In the genomic region with DNA sequence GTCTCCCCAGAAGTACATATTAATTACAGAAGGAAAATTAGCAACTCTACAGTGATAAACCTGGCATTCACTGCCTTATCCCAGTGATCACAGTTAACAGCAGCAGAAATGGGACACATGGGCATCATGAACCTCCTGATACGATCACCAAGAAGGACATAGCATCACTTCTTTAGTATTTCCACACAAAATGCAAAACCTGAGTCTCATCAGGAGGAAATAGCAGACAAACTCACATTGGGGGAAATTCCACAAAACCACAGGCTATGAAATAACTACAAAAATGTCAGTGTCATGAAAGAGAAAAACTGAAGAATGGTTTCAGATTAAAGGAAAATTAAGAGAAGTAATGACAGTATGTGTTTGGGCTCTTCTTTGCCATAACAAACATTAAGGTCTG, we compare ENCODE assay signal across 30 cellular contexts. TPM values are rescaled to one million over a fixed set of nuclear protein-coding genes. Genes with fewer than 3 reads are reported as not detected.
DNase-seq lines count a peak whose midpoint lies in the region; ATAC-seq lines count a peak whose summit lies in the region.
"Had no signal": no experiment of that assay in that cellular context is flagged by ENCODE, and none has a peak within 500 bp of the region (broad histone marks: within the 10 kb centered on the region; RNA-seq: fewer than 3 reads in every experiment).

No MANE protein-coding gene starts in this region.

- H3K36me3 ChIP-seq in Karpas-422 (ENCODE audit: insufficient read depth, low read length) = no peaks in the 10 kb centered on the region
- H3K36me3 ChIP-seq: left ventricle myocardium inferior, SJSA1, thoracic aorta had no signal

- H3K79me2 ChIP-seq in Karpas-422 (ENCODE audit: low read length) = no peaks in the 10 kb centered on the region

- H3K9me2 ChIP-seq in Karpas-422 (replicated peaks; ENCODE audit: insufficient read depth, low read length) = no peaks in the 10 kb centered on the region

- H4K20me1 ChIP-seq in Karpas-422 (ENCODE audit: insufficient read depth, low read depth, low read length) = no peaks in the 10 kb centered on the region

- H2AFZ ChIP-seq in Karpas-422 (ENCODE audit: low read length) = 0 out of 2 replicates have a peak overlapping the region, but pooled peaks have one; percentile 62

- H3K36me3 Mint-ChIP-seq in activated T-cell treated with anti-CD3 and anti-CD28 coated beads, Interleukin-2, amount 50 U/mL, for 72 hours (ENCODE audit: insufficient read depth in 2 of 2) = peaks cover 0 to 1% of the 10 kb centered on the region in 2 donors
- no peaks in the 10 kb centered on the region for H3K36me3 Mint-ChIP-seq in activated naive CD8-positive, alpha-beta T cell treated with anti-CD3 and anti-CD28 coated beads for 36 hours
- H3K36me3 Mint-ChIP-seq: CD8-positive, alpha-beta memory T cell; T-cell had no signal

- H3K4me1 ChIP-seq in Karpas-422 (ENCODE audit: low read length) = peaks cover 4% of the 10 kb centered on the region; the same call in 1 of the 2 replicates
- H3K4me1 ChIP-seq: left ventricle myocardium inferior had no signal

- no peak overlapping the region for H3K4me3 Mint-ChIP-seq in activated T-cell treated with anti-CD3 and anti-CD28 coated beads, Interleukin-2, amount 50 U/mL, for 72 hours
- no peak overlapping the region for H3K4me3 Mint-ChIP-seq in activated naive CD8-positive, alpha-beta T cell treated with anti-CD3 and anti-CD28 coated beads for 36 hours
- peak overlapping the region; percentile 18 to 54 for H3K4me3 Mint-ChIP-seq in stimulated activated naive CD8-positive, alpha-beta T cell treated with anti-CD3 and anti-CD28 coated beads, Interleukin-15, amount 100 ng/mL, for 72 hours
- H3K4me3 Mint-ChIP-seq: B cell; CD8-positive, alpha-beta memory T cell; endodermal cell; T-cell had no signal

- ATAC-seq in activated T-cell treated with anti-CD3 and anti-CD28 coated beads, Interleukin-2, amount 50 U/mL, for 72 hours (replicated peaks in 1 of 2) = no peak
- no peak for ATAC-seq in stimulated activated naive CD8-positive, alpha-beta T cell treated with anti-CD3 and anti-CD28 coated beads, Interleukin-15, amount 100 ng/mL, for 72 hours
- ATAC-seq in HG02763 (IDR thresholded peaks at IDR 0.05; ENCODE audit: unreplicated experiment) = no peak
- ATAC-seq: right cardiac atrium had no signal

- no peak for DNase-seq in activated T-cell treated with anti-CD3 and anti-CD28 coated beads, Interleukin-2, amount 50 U/mL, for 72 hours
- no peak for DNase-seq in activated T-cell treated with anti-CD3 and anti-CD28 coated beads, Interleukin-2, amount 50 U/mL, for 1 hour
- DNase-seq in Karpas-422 (no peak), activated T-cell treated with anti-CD3 and anti-CD28 coated beads for 4 hours (no peak)
- no peak for DNase-seq in activated naive CD8-positive, alpha-beta T cell treated with anti-CD3 and anti-CD28 coated beads for 36 hours
- no peak for DNase-seq in stimulated activated naive CD8-positive, alpha-beta T cell treated with anti-CD3 and anti-CD28 coated beads, Interleukin-15, amount 100 ng/mL, for 72 hours
- DNase-seq: activated CD4-positive, alpha-beta T cell treated with anti-CD3 and anti-CD28 coated beads, Interleukin-2, amount 50 U/mL, for 4 hours; activated CD4-positive, CD25-positive, alpha-beta regulatory T cell; activated CD8-positive, alpha-beta memory T cell treated with anti-CD3 and anti-CD28 coated beads, Interleukin-2, amount 50 U/mL, for 4 hours; activated effector memory CD4-positive, alpha-beta T cell treated with Interleukin-2 at 50 U/mL for 16 hours; CD8-positive, alpha-beta memory T cell; central memory CD4-positive, alpha-beta T cell; DMS 273 treated with DMSO at 0.1 percent for 48 hours; endodermal cell; glutamatergic neuron; HCEC 1CT; left ventricle myocardium inferior; mesenchymal stem cell; NCI-H1092 treated with DMSO at 0.1 percent for 48 hours; NCI-H1694 treated with DMSO at 0.1 percent for 48 hours; NCI-H82; right cardiac atrium; RPMI8226; stimulated activated CD4-positive, alpha-beta T cell treated with anti-CD3 and anti-CD28 coated beads, Interleukin-1b, Interleukin-23, amount 100 ng/mL, for 48 hours; stimulated activated naive CD4-positive, alpha-beta T cell treated with Interleukin-2 at 50 U/mL for 16 hours; T-cell had no signal

- no peaks in the 10 kb centered on the region for H3K27me3 Mint-ChIP-seq in activated T-cell treated with anti-CD3 and anti-CD28 coated beads, Interleukin-2, amount 50 U/mL, for 72 hours (ENCODE audit: low read depth)
- no peaks in the 10 kb centered on the region for H3K27me3 Mint-ChIP-seq in activated naive CD8-positive, alpha-beta T cell treated with anti-CD3 and anti-CD28 coated beads for 36 hours
- H3K27me3 Mint-ChIP-seq in stimulated activated naive CD8-positive, alpha-beta T cell treated with anti-CD3 and anti-CD28 coated beads, Interleukin-15, amount 100 ng/mL, for 72 hours = no peaks in the 10 kb centered on the region
- H3K27me3 Mint-ChIP-seq: B cell; CD8-positive, alpha-beta memory T cell; T-cell had no signal

- H3K4me1 Mint-ChIP-seq in activated T-cell treated with anti-CD3 and anti-CD28 coated beads, Interleukin-2, amount 50 U/mL, for 72 hours (ENCODE audit: low read depth) = peaks cover 39% of the 10 kb centered on the region
- H3K4me1 Mint-ChIP-seq in activated naive CD8-positive, alpha-beta T cell treated with anti-CD3 and anti-CD28 coated beads for 36 hours = peaks cover 18% of the 10 kb centered on the region
- peaks cover 28% of the 10 kb centered on the region for H3K4me1 Mint-ChIP-seq in stimulated activated naive CD8-positive, alpha-beta T cell treated with anti-CD3 and anti-CD28 coated beads, Interleukin-15, amount 100 ng/mL, for 72 hours
- H3K4me1 Mint-ChIP-seq: endodermal cell had no signal

- peaks cover 0 to 2% of the 10 kb centered on the region in 2 donors for H3K9me3 Mint-ChIP-seq in activated T-cell treated with anti-CD3 and anti-CD28 coated beads, Interleukin-2, amount 50 U/mL, for 72 hours
- peaks cover 7% of the 10 kb centered on the region for H3K9me3 Mint-ChIP-seq in activated naive CD8-positive, alpha-beta T cell treated with anti-CD3 and anti-CD28 coated beads for 36 hours
- no peaks in the 10 kb centered on the region for H3K9me3 Mint-ChIP-seq in stimulated activated naive CD8-positive, alpha-beta T cell treated with anti-CD3 and anti-CD28 coated beads, Interleukin-15, amount 100 ng/mL, for 72 hours
- H3K9me3 Mint-ChIP-seq: CD8-positive, alpha-beta memory T cell; T-cell had no signal

- no peaks in the 10 kb centered on the region for H3K27me3 ChIP-seq in Karpas-422 (ENCODE audit: low read length)
- H3K27me3 ChIP-seq: SJSA1 had no signal

- H3K4me2 ChIP-seq in Karpas-422 (ENCODE audit: low read depth, low read length, poor library complexity, severe bottlenecking) = no peak overlapping the region

- no peak overlapping the region for H3K27ac ChIP-seq in Karpas-422 (ENCODE audit: low read length)
- H3K27ac ChIP-seq: left ventricle myocardium inferior, SJSA1, thoracic aorta had no signal

- no peak overlapping the region for H3K9ac ChIP-seq in Karpas-422 (ENCODE audit: low read length)

- H3K4me3 ChIP-seq in Karpas-422 (ENCODE audit: low read length) = no peak overlapping the region
- H3K4me3 ChIP-seq: left ventricle myocardium inferior, SJSA1, thoracic aorta had no signal

- no peaks in the 10 kb centered on the region for H3K9me3 ChIP-seq in Karpas-422 (ENCODE audit: low read length)
- H3K9me3 ChIP-seq: left ventricle myocardium inferior, SJSA1, thoracic aorta had no signal

- H3K27ac Mint-ChIP-seq in activated T-cell treated with anti-CD3 and anti-CD28 coated beads, Interleukin-2, amount 50 U/mL, for 72 hours = peak overlapping the region; percentile 69
- H3K27ac Mint-ChIP-seq in activated naive CD8-positive, alpha-beta T cell treated with anti-CD3 and anti-CD28 coated beads for 36 hours = peak overlapping the region; percentile 76
- no peak overlapping the region for H3K27ac Mint-ChIP-seq in stimulated activated naive CD8-positive, alpha-beta T cell treated with anti-CD3 and anti-CD28 coated beads, Interleukin-15, amount 100 ng/mL, for 72 hours
- H3K27ac Mint-ChIP-seq: B cell, endodermal cell, T-cell had no signal

RNA-seq across cellular contexts. Expression of a gene that starts 12.0 kb away (rescaled TPM):
- total RNA-seq in activated T-cell treated with anti-CD3 and anti-CD28 coated beads, Interleukin-2, amount 50 U/mL, for 72 hours = 10 to 100 TPM; 27.1 to 29.6 TPM
- 7.3 and 11.8 TPM in 2 replicates for total RNA-seq in Karpas-422 (2014; rRNA removed; shearing (Covaris generic); ENCODE audit: low replicate concordance)
- 10 to 100 TPM; 30.1 to 31.5 TPM for total RNA-seq in activated naive CD8-positive, alpha-beta T cell treated with anti-CD3 and anti-CD28 coated beads for 36 hours

RNA-seq across cellular contexts. Expression of a gene that starts 49.4 kb away (rescaled TPM):
- total RNA-seq in activated T-cell treated with anti-CD3 and anti-CD28 coated beads, Interleukin-2, amount 50 U/mL, for 72 hours = 100 to 1,000 TPM; 233 to 274 TPM
- total RNA-seq in Karpas-422 (2014; rRNA removed; shearing (Covaris generic); ENCODE audit: low replicate concordance) = 188 and 202 TPM in 2 replicates
- 100 to 1,000 TPM; 291 to 305 TPM for total RNA-seq in activated naive CD8-positive, alpha-beta T cell treated with anti-CD3 and anti-CD28 coated beads for 36 hours

Comparison
In these comparisons a context has a peak if more than half of its experiments do, and no peak if none do; other contexts are left out.
1. H3K27ac Mint-ChIP-seq: peak in activated T-cell treated with anti-CD3 and anti-CD28 coated beads, Interleukin-2, amount 50 U/mL, for 72 hours (single experiment) and activated naive CD8-positive, alpha-beta T cell treated with anti-CD3 and anti-CD28 coated beads for 36 hours (single experiment); none in stimulated activated naive CD8-positive, alpha-beta T cell treated with anti-CD3 and anti-CD28 coated beads, Interleukin-15, amount 100 ng/mL, for 72 hours (0 of 2).
2. H3K4me3 Mint-ChIP-seq: peak in stimulated activated naive CD8-positive, alpha-beta T cell treated with anti-CD3 and anti-CD28 coated beads, Interleukin-15, amount 100 ng/mL, for 72 hours (2 of 2); none in activated T-cell treated with anti-CD3 and anti-CD28 coated beads, Interleukin-2, amount 50 U/mL, for 72 hours (0 of 2) and activated naive CD8-positive, alpha-beta T cell treated with anti-CD3 and anti-CD28 coated beads for 36 hours (single experiment).